In the genomic region with DNA sequence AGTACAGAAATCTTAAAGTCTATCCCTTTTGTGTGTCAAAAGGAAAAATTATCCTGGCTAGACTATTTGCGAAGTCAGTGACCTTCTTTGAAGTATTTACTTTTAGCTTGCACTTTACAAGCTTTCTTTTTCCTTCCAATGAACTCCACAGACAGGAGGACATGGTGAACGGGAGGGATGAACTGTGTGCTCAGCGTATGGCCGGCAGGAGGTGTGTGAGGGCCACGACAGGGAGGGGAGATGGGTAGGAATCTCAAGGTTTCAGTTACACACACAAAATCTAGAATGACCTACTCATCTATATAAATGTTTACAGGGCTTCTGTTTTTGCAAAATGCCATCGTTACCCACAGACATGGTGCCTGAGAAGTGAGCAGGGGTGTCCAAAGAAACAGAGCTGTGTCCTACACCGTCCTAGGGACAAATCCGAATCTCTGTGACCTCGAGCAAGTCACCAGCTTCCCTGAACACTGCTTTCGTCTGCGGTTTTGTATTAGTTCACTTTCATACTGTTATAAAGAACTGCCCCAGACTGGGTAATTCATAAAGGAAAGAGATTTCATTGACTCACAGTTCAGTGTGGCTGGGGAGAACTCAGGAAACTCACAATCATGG, we compare ENCODE assay signal across 14 cellular contexts.
DNase-seq lines count a peak whose midpoint lies in the region; ATAC-seq and TF ChIP-seq lines count a peak whose summit lies in the region.
"Had no signal": no experiment of that assay in that cellular context is flagged by ENCODE, and none has a peak within 500 bp of the region (broad histone marks: within the 10 kb centered on the region; RNA-seq: fewer than 3 reads in every experiment).

No MANE protein-coding gene starts in this region.

- TF ChIP-seq CTCF in C4-2B (conservative IDR thresholded peaks at IDR 0.05): peak; percentile 56
- TF ChIP-seq CTCF in LNCAP (IDR thresholded peaks at IDR 0.05): peak; percentile 41; the same call in 1 of the 2 replicates
- no peak for TF ChIP-seq CTCF in coronary artery (IDR thresholded peaks at IDR 0.05)

- no peaks in the 10 kb centered on the region for H3K9me3 ChIP-seq in aorta (ENCODE audit: control insufficient read depth, low read length)
- H3K9me3 ChIP-seq: adrenal gland, mucosa of descending colon had no signal

- H3K27ac ChIP-seq in C4-2B: no peak overlapping the region
- no peak overlapping the region for H3K27ac ChIP-seq in coronary artery
- H3K27ac ChIP-seq in aorta (ENCODE audit: low read depth in 1 of 2, low read length in 2 of 2): no peak overlapping the region
- H3K27ac ChIP-seq: adrenal gland had no signal

- WGBS in aorta, 2 donors: 69 to 70% methylated on average over 11 of the region's 11 CpGs

- H3K4me3 ChIP-seq in coronary artery (no peak overlapping the region), aorta (ENCODE audit: low read length in 2 of 2) (no peak overlapping the region)
- H3K4me3 ChIP-seq: adrenal gland, mucosa of descending colon had no signal

- H3K4me1 ChIP-seq in aorta (ENCODE audit: control insufficient read depth in 1 of 2, insufficient read depth in 2 of 2, low read length in 2 of 2): no peaks in the 10 kb centered on the region
- H3K4me1 ChIP-seq: adrenal gland had no signal

- no peak for ATAC-seq in GM19035 (IDR thresholded peaks at IDR 0.05; ENCODE audit: unreplicated experiment)
- no peak for ATAC-seq in Right ventricle myocardium inferior
- ATAC-seq in aorta (ENCODE audit: low FRiP score): no peak
- ATAC-seq: mucosa of descending colon; stimulated activated effector memory CD8-positive, alpha-beta T cell treated with anti-CD3 and anti-CD28 coated beads, Interleukin-12 subunit alpha, Interleukin-12 subunit beta, amount 100 ng/mL, for 72 hours had no signal

- no peaks in the 10 kb centered on the region for H3K36me3 ChIP-seq in aorta (ENCODE audit: control insufficient read depth in 1 of 2, insufficient read depth in 2 of 2, low read length in 1 of 2)
- H3K36me3 ChIP-seq: adrenal gland had no signal

- DNase-seq in SHP77 treated with DMSO at 0.1 percent for 48 hours (lab: John Stamatoyannopoulos, UW) (peak; percentile 70), kidney tubule cell (ENCODE audit: low spot score) (peak; percentile 13), coronary artery (ENCODE audit: low spot score) (no peak), Right ventricle myocardium inferior (ENCODE audit: missing footprints) (no peak), aorta (no peak)
- DNase-seq: adrenal gland; CD4-positive, alpha-beta T cell; immature natural killer cell; mucosa of descending colon; stimulated activated CD4-positive, alpha-beta T cell treated with anti-CD3 and anti-CD28 coated beads, Interleukin-2, amount 100 ng/mL, for 24 hours had no signal

- intact Hi-C loops in Right ventricle myocardium inferior (cut with DNase I): no loop called here
- intact Hi-C loops in aorta (cut with DNase I): no loop called here

- H3K27me3 ChIP-seq in aorta (ENCODE audit: control insufficient read depth in 1 of 2, insufficient read depth in 2 of 2, low read length in 1 of 2): no peaks in the 10 kb centered on the region
- H3K27me3 ChIP-seq: adrenal gland had no signal

Comparison
In these comparisons a context has a peak if more than half of its experiments do, and no peak if none do; other contexts are left out.
1. DNase-seq: peak in SHP77 treated with DMSO at 0.1 percent for 48 hours (single experiment) and kidney tubule cell (single experiment); none in coronary artery (single experiment), Right ventricle myocardium inferior (single experiment) and aorta (0 of 2).